ENCODE assay signal across 1 cellular context in genomic region chr1:145985502-145986439, GRCh38.
TF ChIP-seq lines count a peak whose summit lies in the region.

No MANE protein-coding gene starts in this region.

TF ChIP-seq in K562, 482 proteins besides CTCF, POLR2A, EP300 and RAD21 (continues in another document):
- TF ChIP-seq CBFA2T3 (IDR thresholded peaks at IDR 0.05), result peak; percentile 26; the same call in 1 of the 2 replicates
- TF ChIP-seq NFIC (IDR thresholded peaks at IDR 0.05), result peak; percentile 52; the same call in 1 of the 2 replicates
- TF ChIP-seq SREBF2 (CRISPR knock-in tag; IDR thresholded peaks at IDR 0.05), result no peak
- no peak for TF ChIP-seq ZNF764 (CRISPR knock-in tag; IDR thresholded peaks at IDR 0.05; ENCODE audit: low read depth)
- no peak for TF ChIP-seq USF1 (CRISPR knock-in tag; IDR thresholded peaks at IDR 0.05)
- peak; percentile 68 for TF ChIP-seq FOSL1 (tag; conservative IDR thresholded peaks at IDR 0.05)
- TF ChIP-seq CXXC5 (CRISPR knock-in tag; IDR thresholded peaks at IDR 0.05), result 0 out of 2 replicates have a peak, but pooled peaks have one; percentile 32
- no peak for TF ChIP-seq CREB1 (IDR thresholded peaks at IDR 0.05)
- 0 out of 2 replicates have a peak, but pooled peaks have one; percentile 44 for TF ChIP-seq CREB1 (CRISPR knock-in tag; IDR thresholded peaks at IDR 0.05)
- no peak for TF ChIP-seq ZNF140 (CRISPR knock-in tag; IDR thresholded peaks at IDR 0.05)
- TF ChIP-seq OTX1 (CRISPR knock-in tag; IDR thresholded peaks at IDR 0.05), result peak; percentile 89
- no peak for TF ChIP-seq NBN (IDR thresholded peaks at IDR 0.05; ENCODE audit: low read depth)
- TF ChIP-seq MEIS2 (IDR thresholded peaks at IDR 0.05; ENCODE audit: partially characterized antibody), result no peak
- no peak for TF ChIP-seq PATZ1 (CRISPR knock-in tag; IDR thresholded peaks at IDR 0.05; ENCODE audit: borderline replicate concordance)
- TF ChIP-seq CTBP1 (IDR thresholded peaks at IDR 0.05; ENCODE audit: borderline replicate concordance), result no peak
- TF ChIP-seq MAFG (tag; conservative IDR thresholded peaks at IDR 0.05), result no peak
- TF ChIP-seq NUFIP1 (IDR thresholded peaks at IDR 0.05; ENCODE audit: partially characterized antibody), result no peak
- peak; percentile 28; the same call in 1 of the 2 replicates for TF ChIP-seq CUX1 (CRISPR knock-in tag; IDR thresholded peaks at IDR 0.05)
- TF ChIP-seq EHMT2 (IDR thresholded peaks at IDR 0.05), result no peak
- peak in 1 of 3 experiments; percentile 11; a peak in 1 of 6 replicates for TF ChIP-seq ZBTB11 (CRISPR knock-in tag; IDR thresholded peaks at IDR 0.05)
- no peak for TF ChIP-seq PCBP2 (IDR thresholded peaks at IDR 0.05; ENCODE audit: low read depth, low read length, poor library complexity, severe bottlenecking)
- no peak for TF ChIP-seq XRCC4 (IDR thresholded peaks at IDR 0.05; ENCODE audit: extremely low read depth, insufficient read depth, insufficient read length)
- no peak for TF ChIP-seq SAFB (IDR thresholded peaks at IDR 0.05; ENCODE audit: borderline replicate concordance, low read depth, low read length)
- peak; percentile 66 for TF ChIP-seq KDM1A (IDR thresholded peaks at IDR 0.05)
- no peak for TF ChIP-seq ZKSCAN3 (CRISPR knock-in tag; IDR thresholded peaks at IDR 0.05)
- TF ChIP-seq ZKSCAN8 (CRISPR knock-in tag; IDR thresholded peaks at IDR 0.05), result 0 out of 2 replicates have a peak, but pooled peaks have one; percentile 44
- no peak for TF ChIP-seq MNT (conservative IDR thresholded peaks at IDR 0.05)
- no peak for TF ChIP-seq SUPT5H (IDR thresholded peaks at IDR 0.05)
- TF ChIP-seq ETV1 (tag; conservative IDR thresholded peaks at IDR 0.05; ENCODE audit: low read depth), result 0 out of 2 replicates have a peak, but pooled peaks have one; percentile 22
- no peak for TF ChIP-seq THRA (IDR thresholded peaks at IDR 0.05)
- peak; percentile 20; the same call in 1 of the 2 replicates for TF ChIP-seq PKNOX1 (IDR thresholded peaks at IDR 0.05)
- TF ChIP-seq ZBTB2 (IDR thresholded peaks at IDR 0.05), result no peak
- TF ChIP-seq PHF21A (IDR thresholded peaks at IDR 0.05; ENCODE audit: borderline replicate concordance, low read depth), result no peak
- TF ChIP-seq ZBTB26 (CRISPR knock-in tag; IDR thresholded peaks at IDR 0.05), result peak; percentile 68; the same call in 1 of the 2 replicates
- peak; percentile 37 for TF ChIP-seq ZFX (CRISPR knock-in tag; IDR thresholded peaks at IDR 0.05)
- 0 out of 4 replicates have a peak, but pooled peaks of 1 of the 2 experiments have one; percentile 23 for TF ChIP-seq FOXK2 (conservative IDR thresholded peaks at IDR 0.05 in 1 of 2, IDR thresholded peaks at IDR 0.05 in 1 of 2; ENCODE audit: low read depth in 2 of 2)
- TF ChIP-seq FOXK1 (CRISPR knock-in tag; IDR thresholded peaks at IDR 0.05; ENCODE audit: borderline replicate concordance), result no peak
- TF ChIP-seq TBL1XR1 (IDR thresholded peaks at IDR 0.05; ENCODE audit: low read length in 2 of 2), result peak in 1 of 2 experiments; percentile 20; a peak in 1 of 4 replicates
- TF ChIP-seq STAT5B (CRISPR knock-in tag; IDR thresholded peaks at IDR 0.05), result no peak
- TF ChIP-seq PHF20 (IDR thresholded peaks at IDR 0.05; ENCODE audit: partially characterized antibody), result no peak
- TF ChIP-seq SMAD4 (CRISPR knock-in tag; conservative IDR thresholded peaks at IDR 0.05), result no peak
- peak in 1 of 2 experiments; percentile 34; a peak in 1 of 4 replicates for TF ChIP-seq NRF1 (conservative IDR thresholded peaks at IDR 0.05 in 1 of 2, IDR thresholded peaks at IDR 0.05 in 1 of 2)
- TF ChIP-seq RCOR1 (IDR thresholded peaks at IDR 0.05; ENCODE audit: borderline replicate concordance in 1 of 2, low read depth in 2 of 2, low read length in 2 of 2), result 0 out of 4 replicates have a peak, but pooled peaks of 1 of the 2 experiments have one; percentile 23
- no peak for TF ChIP-seq BMI1 (IDR thresholded peaks at IDR 0.05; ENCODE audit: low read length)
- TF ChIP-seq KAT7 (CRISPR knock-in tag; IDR thresholded peaks at IDR 0.05; ENCODE audit: borderline replicate concordance), result 0 out of 2 replicates have a peak, but pooled peaks have one; percentile 61
- TF ChIP-seq ZNF785 (CRISPR knock-in tag; IDR thresholded peaks at IDR 0.05), result no peak
- no peak for TF ChIP-seq MYBL2 (IDR thresholded peaks at IDR 0.05; ENCODE audit: low read depth)
- TF ChIP-seq MYBL2 (CRISPR knock-in tag; IDR thresholded peaks at IDR 0.05; ENCODE audit: borderline replicate concordance), result no peak
- TF ChIP-seq HSF4 (CRISPR knock-in tag; IDR thresholded peaks at IDR 0.05; ENCODE audit: borderline replicate concordance), result no peak
